31 cellular contexts compared by ENCODE assay signal in genomic region chr5:35069188-35069587, GRCh38. TPM values are rescaled to one million over a fixed set of nuclear protein-coding genes. Genes with fewer than 3 reads are reported as not detected.
"Had no signal": no experiment of that assay in that cellular context is flagged by ENCODE, and none has a peak within 500 bp of the region (broad histone marks: within the 10 kb centered on the region; RNA-seq: fewer than 3 reads in every experiment).

No MANE protein-coding gene starts in this region.

- H3K4me1 ChIP-seq: stomach, suprapubic skin, testis, thyroid gland, tibial artery, tibial nerve, transverse colon, upper lobe of left lung, upper lobe of right lung, uterus, vagina had no signal

- H3K27me3 ChIP-seq: stomach, suprapubic skin, testis, thyroid gland, tibial artery, tibial nerve, transverse colon, upper lobe of left lung, upper lobe of right lung, uterus, vagina had no signal

- FAIRE-seq: urothelium cell line had no signal

- ATAC-seq: stimulated activated effector memory CD8-positive, alpha-beta T cell treated with anti-CD3 and anti-CD28 coated beads, Interleukin-12 subunit alpha, Interleukin-12 subunit beta, amount 100 ng/mL, for 72 hours; stimulated activated memory B cell treated with anti-CD40 and anti-IgM and Interleukin-4, amounts not matched to agents 10 μg/mL and 1 μg/mL and 100 μg/mL, for 72 hours; stimulated activated naive B cell treated with anti-CD40 and anti-IgM and Interleukin-4, amounts not matched to agents 10 μg/mL and 1 μg/mL and 100 μg/mL, for 72 hours; stimulated activated naive CD8-positive, alpha-beta T cell treated with anti-CD3 and anti-CD28 coated beads, Interleukin-15, amount 100 ng/mL, for 72 hours; stimulated activated naive CD8-positive, alpha-beta T cell treated with anti-CD3 and anti-CD28 coated beads, Interleukin-15, Interleukin-2, amounts not matched to agents 100 U/mL and 50 U/mL, for 24 hours; upper lobe of right lung had no signal

- DNase-seq: stimulated activated CD4-positive, alpha-beta T cell treated with anti-CD3 and anti-CD28 coated beads, Interleukin-2, amount 100 ng/mL, for 48 hours; stimulated activated CD4-positive, alpha-beta T cell treated with anti-CD3 and anti-CD28 coated beads, Interleukin-4, amount 100 ng/mL, for 1 hour; stimulated activated CD4-positive, alpha-beta T cell treated with anti-CD3 and anti-CD28 coated beads, Interleukin-4, amount 100 ng/mL, for 24 hours; stimulated activated CD4-positive, alpha-beta T cell treated with anti-CD3 and anti-CD28 coated beads, Interleukin-4, amount 100 ng/mL, for 4 hours; stimulated activated CD8-positive, alpha-beta memory T cell treated with anti-CD3 and anti-CD28 coated beads, Interleukin-4, amount 100 ng/mL, for 48 hours; stimulated activated naive B cell treated with anti-CD40 and anti-IgM and Interleukin-4, amounts not matched to agents 10 μg/mL and 1 μg/mL and 100 μg/mL, for 72 hours; stimulated activated naive CD4-positive, alpha-beta T cell; stimulated activated naive CD4-positive, alpha-beta T cell treated with Interleukin-2 at 50 U/mL for 16 hours; stimulated activated naive CD8-positive, alpha-beta T cell treated with anti-CD3 and anti-CD28 coated beads, Interleukin-15, amount 100 ng/mL, for 72 hours; stimulated activated naive CD8-positive, alpha-beta T cell treated with anti-CD3 and anti-CD28 coated beads, Interleukin-15, Interleukin-2, amounts not matched to agents 100 U/mL and 50 U/mL, for 24 hours; stomach; substantia nigra; testis; thyroid gland; tibial artery; transverse colon; trophoblast cell; upper lobe of left lung; upper lobe of right lung; uterus had no signal

- H3K4me3 ChIP-seq: stomach, suprapubic skin, testis, thoracic aorta, thyroid gland, tibial artery, tibial nerve, transverse colon, upper lobe of left lung, upper lobe of right lung, uterus, vagina had no signal

- H3K9me3 ChIP-seq: suprapubic skin, testis, thoracic aorta, thyroid gland, tibial artery, transverse colon, upper lobe of left lung, upper lobe of right lung, uterus, vagina had no signal

- H3K27ac ChIP-seq: stomach, suprapubic skin, testis, thoracic aorta, thyroid gland, tibial artery, tibial nerve, transverse colon, upper lobe of left lung, upper lobe of right lung, uterus, vagina had no signal

- H3K36me3 ChIP-seq: thoracic aorta, thyroid gland, tibial nerve, transverse colon, upper lobe of left lung, upper lobe of right lung, uterus had no signal

RNA-seq across cellular contexts. Expression of gene AGXT2, which starts 21.4 kb away (rescaled TPM):
- total RNA-seq: subcutaneous adipose tissue, suprapubic skin, temporal lobe, testis, thoracic aorta, thyroid gland, tibial nerve, transverse colon, upper lobe of left lung, upper lobe of right lung, ureter, urinary bladder, uterus, vagina had no signal
- polyA plus RNA-seq: stomach had no signal
